In the genomic region with DNA sequence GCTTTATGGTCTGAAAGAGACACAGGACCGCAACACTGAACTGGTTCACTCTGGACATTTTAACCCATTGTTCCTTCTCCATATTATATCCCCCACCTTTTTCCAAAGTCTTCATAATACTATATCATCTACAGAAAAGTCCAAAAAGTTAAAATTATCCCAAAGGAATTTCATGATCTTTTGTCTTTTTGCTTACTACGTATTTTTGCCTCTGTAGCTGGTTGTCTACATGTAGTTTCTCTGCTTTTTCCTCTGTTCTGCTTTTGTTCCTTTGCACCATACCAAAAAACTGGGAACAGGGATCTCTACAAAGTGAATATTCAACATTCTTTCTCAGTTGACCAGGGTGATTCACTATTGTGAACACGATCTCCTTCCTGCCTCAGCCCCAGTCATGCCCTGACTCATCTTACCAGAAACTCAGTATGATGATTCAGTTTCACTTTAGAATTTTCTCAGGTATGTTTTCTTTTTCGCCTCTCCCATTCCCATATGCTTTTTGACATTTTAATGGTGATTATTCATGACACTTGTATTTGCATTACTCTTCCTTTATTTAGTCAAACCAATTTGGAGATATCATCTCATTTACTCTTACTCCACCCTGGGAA, we compare ENCODE assay signal across 8 cellular contexts. TPM values are rescaled to one million over a fixed set of nuclear protein-coding genes. Genes with fewer than 3 reads are reported as not detected.
A peak's percentile ranks its signal among the peaks of the same experiment; 100 is the strongest.
DNase-seq lines count a peak whose midpoint lies in the region; ATAC-seq, FAIRE-seq and TF ChIP-seq lines count a peak whose summit lies in the region.

No MANE protein-coding gene starts in this region.

- no peak overlapping the region for H2BK15ac ChIP-seq in mesendoderm (replicated peaks; ENCODE audit: low read depth)

- no peak overlapping the region for H2AK5ac ChIP-seq in mesendoderm (ENCODE audit: low read length)

- no peak overlapping the region for H4K8ac ChIP-seq in mesendoderm (ENCODE audit: low read depth, low read length)

- no peak overlapping the region for H3K23ac ChIP-seq in mesendoderm (ENCODE audit: low read length)

- ATAC-seq in GM19035 (IDR thresholded peaks at IDR 0.05; ENCODE audit: unreplicated experiment) (no peak), GM19351 (IDR thresholded peaks at IDR 0.05; ENCODE audit: unreplicated experiment) (no peak), GM19397 (IDR thresholded peaks at IDR 0.05; ENCODE audit: unreplicated experiment) (no peak)

- H2BK5ac ChIP-seq in mesendoderm (ENCODE audit: low read length): no peak overlapping the region

- peaks cover 33% of the 10 kb centered on the region for H3K36me3 ChIP-seq in HUES64 (ENCODE audit: insufficient read depth, low read length)
- peaks cover 28% of the 10 kb centered on the region for H3K36me3 ChIP-seq in adipocyte (ENCODE audit: control insufficient read depth, insufficient read depth, low read length, severe bottlenecking)
- H3K36me3 ChIP-seq in mesendoderm (ENCODE audit: control insufficient read depth, insufficient read depth, low read length): no peaks in the 10 kb centered on the region

- no peak for FAIRE-seq in GM12891 (lab: Jason Lieb, UNC)

- H3K4ac ChIP-seq in mesendoderm (ENCODE audit: low read depth, low read length): no peak overlapping the region

- no peaks in the 10 kb centered on the region for H3K9me3 ChIP-seq in HUES64 (ENCODE audit: insufficient read depth, low read depth, low read length)
- no peaks in the 10 kb centered on the region for H3K9me3 ChIP-seq in adipocyte (ENCODE audit: control insufficient read depth, low read length)

- no peak overlapping the region for H3K56ac ChIP-seq in mesendoderm (ENCODE audit: low read length)

- H3K27me3 ChIP-seq in HUES64 (ENCODE audit: insufficient read depth, low read length) (no peaks in the 10 kb centered on the region), adipocyte (replicated peaks; ENCODE audit: control insufficient read depth, insufficient read depth, low read length) (no peaks in the 10 kb centered on the region), mesendoderm (ENCODE audit: insufficient read depth, low read length, poor library complexity) (no peaks in the 10 kb centered on the region)

- H3K27ac ChIP-seq in HUES64 (ENCODE audit: low read depth, low read length) (peak overlapping the region; percentile 63), mesendoderm (ENCODE audit: low read depth, low read length) (no peak overlapping the region)

- WGBS in HUES64: 73% methylated on average over 3 of the region's 4 CpGs
- WGBS in mesendoderm (ENCODE audit: extremely low coverage, insufficient coverage, low lambda C conversion rate): no CpG with 5 or more reads among the region's 4 CpGs

- H3K4me1 ChIP-seq in HUES64 (ENCODE audit: insufficient read depth, low read length) (peaks cover 18% of the 10 kb centered on the region), adipocyte (ENCODE audit: control insufficient read depth, insufficient read depth, low read length) (peaks cover 11% of the 10 kb centered on the region), mesendoderm (ENCODE audit: control insufficient read depth, low read depth, low read length) (no peaks in the 10 kb centered on the region)

- H2BK120ac ChIP-seq in mesendoderm (ENCODE audit: low read depth, low read length): no peak overlapping the region

- H3K4me2 ChIP-seq in mesendoderm (ENCODE audit: low read length): no peak overlapping the region

- no peak overlapping the region for H3K18ac ChIP-seq in mesendoderm (ENCODE audit: low read length)

- DNase-seq in AG20443 (ENCODE audit: low spot score) (peak; percentile 89), adipocyte (ENCODE audit: low read depth) (peak; percentile 82), mesendoderm (peak; percentile 70), GM12891 (ENCODE audit: insufficient read length, low spot score) (no peak)

- TF ChIP-seq POLR2A in GM12891 (IDR thresholded peaks at IDR 0.05; ENCODE audit: low read depth, low read length): no peak

- no peaks in the 10 kb centered on the region for H3K79me2 ChIP-seq in mesendoderm (ENCODE audit: control insufficient read depth, insufficient read depth, low read length)

- H3K4me3 ChIP-seq in HUES64 (ENCODE audit: low read length) (no peak overlapping the region), adipocyte (ENCODE audit: low read length) (peak overlapping the region; percentile 71), mesendoderm (ENCODE audit: low read length) (no peak overlapping the region)

- H4K5ac ChIP-seq in mesendoderm (ENCODE audit: low read length): no peak overlapping the region

- H3K9ac ChIP-seq in HUES64 (ENCODE audit: low read depth, low read length) (peak overlapping the region; percentile 45; the same call in 1 of the 2 replicates), adipocyte (ENCODE audit: low read length) (peak overlapping the region; percentile 65), mesendoderm (ENCODE audit: low read length) (no peak overlapping the region)

- H3K79me1 ChIP-seq in mesendoderm (ENCODE audit: low read length): no peaks in the 10 kb centered on the region

TF ChIP-seq in GM12891, 5 proteins besides CTCF, POLR2A, EP300 and RAD21:
- no peak for TF ChIP-seq TAF1 (IDR thresholded peaks at IDR 0.05; ENCODE audit: low read depth, low read length)
- no peak for TF ChIP-seq POLR2AphosphoS5 (IDR thresholded peaks at IDR 0.05; ENCODE audit: low read depth, low read length)
- no peak for TF ChIP-seq SPI1 (IDR thresholded peaks at IDR 0.05; ENCODE audit: low read depth, low read length)
- no peak for TF ChIP-seq PAX5 (IDR thresholded peaks at IDR 0.05; ENCODE audit: insufficient read depth, low read length, severe bottlenecking)
- TF ChIP-seq POU2F2 (IDR thresholded peaks at IDR 0.05; ENCODE audit: low read depth, low read length): no peak

RNA-seq across cellular contexts. Expression of gene EMC4, which starts 14.4 kb away (rescaled TPM):
- polyA plus RNA-seq in HUES64 (2013, experiment 1 of 2): 81.6 TPM
- 76.8 TPM for polyA plus RNA-seq in HUES64 (2013, experiment 2 of 2)
- 174 TPM for polyA plus RNA-seq in mesendoderm (2013, experiment 1 of 2)
- 176 TPM for polyA plus RNA-seq in mesendoderm (2013, experiment 2 of 2)
- polyA plus RNA-seq in GM12891 (2012; ENCODE audit: low read depth, missing spikeins): 67.5 TPM

RNA-seq across cellular contexts. Expression of gene KATNBL1, which starts 29.4 kb away (rescaled TPM):
- 28.8 TPM for polyA plus RNA-seq in HUES64 (2013, experiment 1 of 2)
- 29.9 TPM for polyA plus RNA-seq in HUES64 (2013, experiment 2 of 2)
- 14.6 TPM for polyA plus RNA-seq in mesendoderm (2013, experiment 1 of 2)
- polyA plus RNA-seq in mesendoderm (2013, experiment 2 of 2): 14.2 TPM
- polyA plus RNA-seq in GM12891 (2012; ENCODE audit: low read depth, missing spikeins): 18.2 TPM
